20 cellular contexts compared by ENCODE assay signal in the genomic region with DNA sequence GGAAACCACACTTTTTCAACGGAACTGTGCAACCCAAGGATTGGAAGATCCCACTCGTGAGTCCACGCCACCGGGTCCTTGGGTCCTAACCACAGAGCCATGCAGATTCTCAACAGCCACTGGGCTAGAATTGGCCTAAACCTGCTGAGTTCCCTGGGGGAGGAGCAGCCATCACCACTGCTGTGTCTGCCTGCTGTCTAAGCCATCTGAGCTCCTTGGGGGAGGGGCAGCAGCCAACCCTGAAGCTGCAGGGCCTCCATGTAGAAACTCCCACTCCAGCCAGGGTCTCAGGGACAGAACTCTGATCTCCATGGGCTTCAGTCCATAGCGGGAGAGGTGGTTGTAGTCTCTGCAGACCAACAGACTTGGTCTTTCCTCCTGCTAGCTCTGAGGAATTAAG.
A peak's percentile ranks its signal among the peaks of the same experiment; 100 is the strongest.
DNase-seq lines count a peak whose midpoint lies in the region; ATAC-seq, FAIRE-seq and TF ChIP-seq lines count a peak whose summit lies in the region.
"Had no signal": no experiment of that assay in that cellular context is flagged by ENCODE, and none has a peak within 500 bp of the region (broad histone marks: within the 10 kb centered on the region; RNA-seq: fewer than 3 reads in every experiment).

No MANE protein-coding gene starts in this region.

- peak; percentile 32 for FAIRE-seq in bronchial epithelial cell (lab: Jason Lieb, UNC)
- FAIRE-seq in kidney (lab: Jason Lieb, UNC): no peak
- FAIRE-seq: G401.6, GM12892, GM18507, H1, HTR-8/SVneo had no signal

- TF ChIP-seq CTCF in bronchial epithelial cell (IDR thresholded peaks at IDR 0.05; ENCODE audit: insufficient read depth, low read length, severe bottlenecking): no peak
- TF ChIP-seq CTCF in kidney (IDR thresholded peaks at IDR 0.05; ENCODE audit: borderline replicate concordance, extremely low read depth, insufficient read depth): no peak

- intact Hi-C loops in kidney (cut with DNase I): no loop called here

- H4K8ac ChIP-seq in neuronal stem cell (ENCODE audit: low read depth, low read length): peak overlapping the region; percentile 86

- peak overlapping the region; percentile 67 for H3K18ac ChIP-seq in neuronal stem cell (ENCODE audit: low read length)

- DNase-seq in ELF-1 (ENCODE audit: low read depth, low spot score) (peak; percentile 20), bronchial epithelial cell (ENCODE audit: low read depth) (no peak), kidney (peak; percentile 44), neuronal stem cell (ENCODE audit: low spot score) (no peak), ACHN (no peak), EL (no peak)
- DNase-seq: 8988T; Calu3; CD8-positive, alpha-beta T cell; DMS79 treated with DMSO at 0.1 percent for 48 hours; H9; IMR-90 had no signal

- H3K27ac ChIP-seq in kidney (ENCODE audit: low read depth in 2 of 2, low read length in 2 of 2): no peak overlapping the region
- no peak overlapping the region for H3K27ac ChIP-seq in neuronal stem cell (replicated peaks; ENCODE audit: low read length)
- H3K27ac ChIP-seq: BLaER1 treated with 17β-estradiol and CSF1 and Interleukin-3, amounts not matched to agents 10 nM and 100 nM had no signal

- H2AK5ac ChIP-seq in neuronal stem cell (ENCODE audit: low read depth, low read length): no peak overlapping the region

- no peaks in the 10 kb centered on the region for H3K27me3 ChIP-seq in bronchial epithelial cell (ENCODE audit: control insufficient read depth, insufficient read depth, low read length)
- no peaks in the 10 kb centered on the region for H3K27me3 ChIP-seq in neuronal stem cell (ENCODE audit: control insufficient read depth in 3 of 3, insufficient read depth in 3 of 3, low read depth in 1 of 3, low read length in 3 of 3)
- H3K27me3 ChIP-seq: BLaER1 treated with 17β-estradiol and CSF1 and Interleukin-3, amounts not matched to agents 10 nM and 100 nM had no signal

- no peak overlapping the region for H2AFZ ChIP-seq in neuronal stem cell (ENCODE audit: low read length)

- no peak overlapping the region for H2BK5ac ChIP-seq in neuronal stem cell (ENCODE audit: low read length)

- H3K4ac ChIP-seq in neuronal stem cell (ENCODE audit: low read length): no peak overlapping the region

- no peak overlapping the region for H3K23ac ChIP-seq in neuronal stem cell (ENCODE audit: low read depth, low read length, poor library complexity)

- no peak overlapping the region for H2BK15ac ChIP-seq in neuronal stem cell (ENCODE audit: low read length)

- H3K9me3 ChIP-seq in kidney (ENCODE audit: control insufficient read depth in 1 of 2, low read length in 2 of 2) (no peaks in the 10 kb centered on the region), neuronal stem cell (replicated peaks in 1 of 2; ENCODE audit: control insufficient read depth in 2 of 2, insufficient read depth in 1 of 2, low read depth in 1 of 2, low read length in 2 of 2) (no peaks in the 10 kb centered on the region)
- H3K9me3 ChIP-seq: BLaER1 treated with 17β-estradiol and CSF1 and Interleukin-3, amounts not matched to agents 10 nM and 100 nM had no signal

- H2BK120ac ChIP-seq in neuronal stem cell (ENCODE audit: low read depth, low read length): no peak overlapping the region

- H3K4me3 ChIP-seq in bronchial epithelial cell (ENCODE audit: low read depth, low read length) (no peak overlapping the region), kidney (ENCODE audit: low read length in 2 of 2) (no peak overlapping the region), neuronal stem cell (ENCODE audit: low read length in 2 of 2) (no peak overlapping the region)
- H3K4me3 ChIP-seq: BLaER1 treated with 17β-estradiol and CSF1 and Interleukin-3, amounts not matched to agents 10 nM and 100 nM had no signal

- H3K79me1 ChIP-seq in neuronal stem cell (ENCODE audit: low read depth, low read length): no peaks in the 10 kb centered on the region

- no peak overlapping the region for H4K91ac ChIP-seq in neuronal stem cell (ENCODE audit: low read depth, low read length, poor library complexity)

- H3K36me3 ChIP-seq in bronchial epithelial cell (ENCODE audit: control insufficient read depth, insufficient read depth, low read length) (no peaks in the 10 kb centered on the region), kidney (ENCODE audit: control insufficient read depth in 1 of 2, insufficient read depth in 2 of 2, low read length in 2 of 2) (no peaks in the 10 kb centered on the region), neuronal stem cell (replicated peaks in 1 of 2; ENCODE audit: control insufficient read depth in 2 of 2, insufficient read depth in 2 of 2, low read length in 2 of 2) (no peaks in the 10 kb centered on the region)
- H3K36me3 ChIP-seq: BLaER1 treated with 17β-estradiol and CSF1 and Interleukin-3, amounts not matched to agents 10 nM and 100 nM had no signal

- H3K9ac ChIP-seq in kidney (ENCODE audit: low read length in 2 of 2): no peak overlapping the region
- no peak overlapping the region for H3K9ac ChIP-seq in neuronal stem cell (ENCODE audit: low read depth, low read length, poor library complexity)
- H3K9ac ChIP-seq: BLaER1 treated with 17β-estradiol and CSF1 and Interleukin-3, amounts not matched to agents 10 nM and 100 nM had no signal

- no peak overlapping the region for H3K4me2 ChIP-seq in neuronal stem cell (ENCODE audit: insufficient read depth, low read length, poor library complexity, severe bottlenecking)
- H3K4me2 ChIP-seq: BLaER1 treated with 17β-estradiol and CSF1 and Interleukin-3, amounts not matched to agents 10 nM and 100 nM had no signal

- no CpG with 5 or more reads among the region's 5 CpGs for WGBS in neuronal stem cell (ENCODE audit: extremely low coverage in 2 of 2, insufficient read length in 2 of 2, insufficient replicate concordance in 1 of 2), 2 donors

- ATAC-seq in GM18858 (IDR thresholded peaks at IDR 0.05; ENCODE audit: unreplicated experiment) (no peak), esophagus mucosa (no peak)
- ATAC-seq: CD8-positive, alpha-beta T cell had no signal

- H2BK12ac ChIP-seq in neuronal stem cell (ENCODE audit: low read length): no peak overlapping the region

- in situ Hi-C loops in ACHN (cut with HindIII; ENCODE audit: low pct_ligation_motif_present, low pct_unique_long_range_greater_than_20kb, low sequenced_read_pairs): no loop called here

- H3K4me1 ChIP-seq in kidney (ENCODE audit: control insufficient read depth in 1 of 2, insufficient read depth in 1 of 2, low read depth in 1 of 2, low read length in 2 of 2): no peaks in the 10 kb centered on the region
- H3K4me1 ChIP-seq in neuronal stem cell (ENCODE audit: control insufficient read depth in 2 of 2, insufficient read depth in 1 of 2, low read depth in 1 of 2, low read length in 2 of 2): peaks cover 0 to 5% of the 10 kb centered on the region in 2 donors
- H3K4me1 ChIP-seq: BLaER1 treated with 17β-estradiol and CSF1 and Interleukin-3, amounts not matched to agents 10 nM and 100 nM had no signal

- H3K14ac ChIP-seq in neuronal stem cell (ENCODE audit: low read length): no peak overlapping the region

Comparison
In these comparisons a context has a peak if more than half of its experiments do, and no peak if none do; other contexts are left out.
1. DNase-seq: peak in ELF-1 (single experiment) and kidney (single experiment); none in bronchial epithelial cell (single experiment), neuronal stem cell (single experiment), ACHN (single experiment) and EL (single experiment).